35 cellular contexts compared by ENCODE assay signal in genomic region chr20:18767676-18768075, GRCh38. TPM values are rescaled to one million over a fixed set of nuclear protein-coding genes. Genes with fewer than 3 reads are reported as not detected.
"Had no signal": no experiment of that assay in that cellular context is flagged by ENCODE, and none has a peak within 500 bp of the region (broad histone marks: within the 10 kb centered on the region; RNA-seq: fewer than 3 reads in every experiment).

No MANE protein-coding gene starts in this region.

- H3K36me3 ChIP-seq: breast epithelium, cardiac muscle cell, colonic mucosa had no signal

- FAIRE-seq: TTC549 had no signal

- DNase-seq: activated CD4-positive, alpha-beta memory T cell treated with anti-CD3 and anti-CD28 coated beads, Interleukin-2, amount 10 ng/mL, durations not matched to agents 7 days and 5 days; activated CD4-positive, alpha-beta T cell treated with anti-CD3 and anti-CD28 coated beads for 1 hour; activated CD4-positive, alpha-beta T cell treated with anti-CD3 and anti-CD28 coated beads for 4 hours; activated CD4-positive, alpha-beta T cell treated with anti-CD3 and anti-CD28 coated beads, Interleukin-2, amount 10 ng/mL, durations not matched to agents 7 days and 5 days; activated CD4-positive, alpha-beta T cell treated with anti-CD3 and anti-CD28 coated beads, Interleukin-2, amount 50 U/mL, for 4 hours; activated CD8-positive, alpha-beta memory T cell treated with anti-CD3 and anti-CD28 coated beads, Interleukin-2, amount 50 U/mL, for 48 hours; activated gamma-delta T cell; activated naive CD4-positive, alpha-beta T cell; activated naive CD4-positive, alpha-beta T cell treated with anti-CD3 and anti-CD28 coated beads, Interleukin-2, amount 10 ng/mL, durations not matched to agents 7 days and 5 days; activated naive CD8-positive, alpha-beta T cell treated with anti-CD3 and anti-CD28 coated beads, Interleukin-2, amount 10 ng/mL, durations not matched to agents 7 days and 5 days; activated T-cell treated with anti-CD3 and anti-CD28 coated beads for 4 hours; activated T-cell treated with anti-CD3 and anti-CD28 coated beads, Interleukin-2, amount 50 U/mL, for 24 hours; activated T-cell treated with anti-CD3 and anti-CD28 coated beads, Interleukin-2, amount 50 U/mL, for 72 hours; central memory CD4-positive, alpha-beta T cell; cerebellar nuclear complex; colonic mucosa; dorsolateral prefrontal cortex; effector memory CD4-positive, alpha-beta T cell; endodermal cell; foreskin keratinocyte; gastrocnemius medialis; glutamatergic neuron; heart left ventricle; SW 1271; T-helper 1 cell; T-helper 17 cell had no signal

- H3K27ac ChIP-seq: ascending aorta, breast epithelium, cardiac muscle cell, colonic mucosa, dorsolateral prefrontal cortex, epithelial cell of prostate, foreskin keratinocyte, gastrocnemius medialis, heart left ventricle, VCaP had no signal

- H3K27me3 ChIP-seq: ascending aorta, breast epithelium, cardiac muscle cell, colonic mucosa, dorsolateral prefrontal cortex, gastrocnemius medialis, heart left ventricle had no signal

- H3K4me3 ChIP-seq: ascending aorta, breast epithelium, cardiac muscle cell, colonic mucosa, dorsolateral prefrontal cortex, gastrocnemius medialis, heart left ventricle had no signal

- H3K4me1 ChIP-seq: ascending aorta, breast epithelium, colonic mucosa, foreskin keratinocyte, gastrocnemius medialis, heart left ventricle had no signal

- ATAC-seq: activated naive CD4-positive, alpha-beta T cell treated with anti-CD3 and anti-CD28 coated beads, Interleukin-2, amount 50 U/mL, for 72 hours; activated T-cell treated with anti-CD3 and anti-CD28 coated beads, Interleukin-2, amount 50 U/mL, for 72 hours; foreskin keratinocyte; gastrocnemius medialis; T-helper 17 cell; WTC11 had no signal

- H3K9me3 ChIP-seq: ascending aorta, breast epithelium, colonic mucosa, gastrocnemius medialis had no signal

RNA-seq across cellular contexts. Expression of gene SCP2D1, which starts 45.9 kb away (rescaled TPM):
- total RNA-seq: activated CD4-positive, alpha-beta memory T cell treated with anti-CD3 and anti-CD28 coated beads, Interleukin-2, amount 10 ng/mL, durations not matched to agents 7 days and 5 days; activated CD4-positive, alpha-beta T cell treated with anti-CD3 and anti-CD28 coated beads, Interleukin-2, amount 10 ng/mL, durations not matched to agents 7 days and 5 days; activated naive CD8-positive, alpha-beta T cell treated with anti-CD3 and anti-CD28 coated beads, Interleukin-2, amount 10 ng/mL, durations not matched to agents 7 days and 5 days; activated T-cell treated with anti-CD3 and anti-CD28 coated beads, Interleukin-2, amount 50 U/mL, for 72 hours; ascending aorta; breast epithelium; cardiac muscle cell; colonic mucosa; endodermal cell; foreskin keratinocyte; gastrocnemius medialis; heart left ventricle; T-helper 17 cell; WTC11 had no signal
- polyA plus RNA-seq: cardiac muscle cell, esophagus, foreskin keratinocyte, heart left ventricle had no signal
